ENCODE assay signal across 10 cellular contexts in the genomic region with DNA sequence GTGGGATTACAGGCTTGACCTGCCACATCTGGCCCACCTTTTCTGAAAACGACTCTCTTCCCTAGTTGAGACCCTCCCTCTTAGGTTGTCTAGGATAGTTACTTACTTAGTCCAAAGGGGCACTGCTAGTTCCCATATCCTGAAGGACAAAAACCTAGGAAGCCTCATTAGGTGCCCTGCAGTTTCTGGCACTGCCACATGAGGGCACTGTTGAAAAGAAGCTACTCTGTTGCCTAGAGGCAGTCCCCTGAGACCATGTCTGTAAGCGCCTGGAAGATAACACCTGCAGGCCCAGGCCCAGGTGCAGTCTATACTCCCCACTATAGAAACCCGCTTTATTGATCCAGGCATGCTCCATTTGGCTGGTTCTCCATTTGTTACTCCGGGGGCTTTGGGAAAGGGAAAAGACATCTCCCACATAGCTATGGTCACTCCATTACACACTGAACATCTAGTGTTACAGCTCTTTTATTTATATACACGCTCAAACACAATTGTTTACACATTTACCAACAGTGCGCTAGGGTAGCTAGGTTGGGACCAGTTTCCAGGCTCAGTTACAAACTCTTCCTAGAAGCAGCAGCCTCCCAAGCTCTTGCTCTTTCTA.
DNase-seq lines count a peak whose midpoint lies in the region; ATAC-seq and TF ChIP-seq lines count a peak whose summit lies in the region.
"Had no signal": no experiment of that assay in that cellular context is flagged by ENCODE, and none has a peak within 500 bp of the region (broad histone marks: within the 10 kb centered on the region; RNA-seq: fewer than 3 reads in every experiment).

No MANE protein-coding gene starts in this region.

- no peak overlapping the region for H3K4me2 ChIP-seq in Loucy (ENCODE audit: low read depth, low read length, poor library complexity, severe bottlenecking)
- H3K4me2 ChIP-seq: BLaER1 treated with 17β-estradiol and CSF1 and Interleukin-3, amounts not matched to agents 10 nM and 100 nM had no signal

- H3K4me3 Mint-ChIP-seq in activated CD4-positive, alpha-beta memory T cell treated with anti-CD3 and anti-CD28 coated beads for 36 hours: peak overlapping the region; percentile 16

- H3K79me2 ChIP-seq in Loucy (ENCODE audit: insufficient read depth, low read length): no peaks in the 10 kb centered on the region

- DNase-seq in NCI-H1417 (lab: John Stamatoyannopoulos, UW) (peak in 2 of 3 experiments; percentile 27 to 88), NCI-H1417 treated with DMSO at 0.1 percent for 48 hours (lab: John Stamatoyannopoulos, UW) (no peak), iPS DF 6.9 (ENCODE audit: low read depth, low spot score) (peak; percentile 64), sciatic nerve (ENCODE audit: low spot score) (no peak)
- DNase-seq in activated CD4-positive, alpha-beta memory T cell treated with anti-CD3 and anti-CD28 coated beads for 36 hours: peak; percentile 57

- POLR2A ChIA-PET in activated CD4-positive, alpha-beta memory T cell treated with anti-CD3 and anti-CD28 coated beads for 36 hours (lab: Charles Lee): no interaction called here

- no peaks in the 10 kb centered on the region for H3K4me1 ChIP-seq in Loucy (ENCODE audit: insufficient read depth, low read length, poor library complexity, severe bottlenecking)
- no peaks in the 10 kb centered on the region for H3K4me1 ChIP-seq in iPS DF 6.9 (ENCODE audit: control insufficient read depth, insufficient read depth, low read length)

- H3K27ac ChIP-seq in iPS DF 6.9 (ENCODE audit: low read length): no peak overlapping the region
- H3K27ac ChIP-seq: BLaER1 treated with 17β-estradiol and CSF1 and Interleukin-3, amounts not matched to agents 10 nM and 100 nM; ovary had no signal

- CTCF ChIA-PET in activated CD4-positive, alpha-beta memory T cell treated with anti-CD3 and anti-CD28 coated beads for 36 hours (lab: Charles Lee): interaction anchor here (0.6 to 2.3 kb wide), 10 partner anchors 9 to 174 kb away, joined by 3 to 17 read pairs (median 4); no protein-coding TSS in a partner anchor

- H3K4me1 Mint-ChIP-seq in activated CD4-positive, alpha-beta memory T cell treated with anti-CD3 and anti-CD28 coated beads for 36 hours (ENCODE audit: low read depth): no peaks in the 10 kb centered on the region

- H3K27me3 ChIP-seq in Loucy (ENCODE audit: insufficient read depth, low read length, poor library complexity, severe bottlenecking): no peaks in the 10 kb centered on the region
- no peaks in the 10 kb centered on the region for H3K27me3 ChIP-seq in iPS DF 6.9 (ENCODE audit: control insufficient read depth, insufficient read depth, low read length)
- H3K27me3 ChIP-seq: BLaER1 treated with 17β-estradiol and CSF1 and Interleukin-3, amounts not matched to agents 10 nM and 100 nM; ovary had no signal

- H3K36me3 Mint-ChIP-seq in activated CD4-positive, alpha-beta memory T cell treated with anti-CD3 and anti-CD28 coated beads for 36 hours: no peaks in the 10 kb centered on the region

- peaks cover 9% of the 10 kb centered on the region for H3K9me3 Mint-ChIP-seq in activated CD4-positive, alpha-beta memory T cell treated with anti-CD3 and anti-CD28 coated beads for 36 hours

- H3K9me3 ChIP-seq in Loucy (ENCODE audit: insufficient read depth, low read depth, low read length) (no peaks in the 10 kb centered on the region), iPS DF 6.9 (ENCODE audit: control insufficient read depth, insufficient read depth, low read length) (no peaks in the 10 kb centered on the region)
- H3K9me3 ChIP-seq: ovary had no signal

- no peak overlapping the region for H3K27ac Mint-ChIP-seq in activated CD4-positive, alpha-beta memory T cell treated with anti-CD3 and anti-CD28 coated beads for 36 hours

- H3K9me2 ChIP-seq in Loucy (replicated peaks; ENCODE audit: low read depth, low read length): no peaks in the 10 kb centered on the region

- H3K4me3 ChIP-seq in Loucy (ENCODE audit: low read length, poor library complexity, severe bottlenecking): no peak overlapping the region
- H3K4me3 ChIP-seq in iPS DF 6.9 (ENCODE audit: low read length): no peak overlapping the region
- H3K4me3 ChIP-seq: BLaER1 treated with 17β-estradiol and CSF1 and Interleukin-3, amounts not matched to agents 10 nM and 100 nM; ovary had no signal

- intact Hi-C loops in activated CD4-positive, alpha-beta memory T cell treated with anti-CD3 and anti-CD28 coated beads for 36 hours (cut with micrococcal nuclease): loop anchor here (1.0 kb wide), 1 partner anchor 172 kb away; no protein-coding TSS in a partner anchor
- intact Hi-C loops in sciatic nerve (cut with DNase I): no loop called here

- H3K9ac ChIP-seq in Loucy (ENCODE audit: low read depth, low read length, poor library complexity, severe bottlenecking): no peak overlapping the region
- H3K9ac ChIP-seq: BLaER1 treated with 17β-estradiol and CSF1 and Interleukin-3, amounts not matched to agents 10 nM and 100 nM had no signal

- no peak overlapping the region for H2AFZ ChIP-seq in Loucy (ENCODE audit: low read length)

- no peak for ATAC-seq in GM21390 (IDR thresholded peaks at IDR 0.05; ENCODE audit: unreplicated experiment)
- ATAC-seq in HG03521 (IDR thresholded peaks at IDR 0.05; ENCODE audit: unreplicated experiment): no peak
- ATAC-seq in sciatic nerve: no peak

- peaks cover 6% of the 10 kb centered on the region for H3K27me3 Mint-ChIP-seq in activated CD4-positive, alpha-beta memory T cell treated with anti-CD3 and anti-CD28 coated beads for 36 hours

- no peaks in the 10 kb centered on the region for H4K20me1 ChIP-seq in Loucy (ENCODE audit: insufficient read depth, low read length, poor library complexity, severe bottlenecking)
- H4K20me1 ChIP-seq: BLaER1 treated with 17β-estradiol and CSF1 and Interleukin-3, amounts not matched to agents 10 nM and 100 nM had no signal

- H3K36me3 ChIP-seq in Loucy (ENCODE audit: insufficient read depth, low read length): no peaks in the 10 kb centered on the region
- H3K36me3 ChIP-seq in iPS DF 6.9 (ENCODE audit: control insufficient read depth, insufficient read depth, low read length): no peaks in the 10 kb centered on the region
- H3K36me3 ChIP-seq: BLaER1 treated with 17β-estradiol and CSF1 and Interleukin-3, amounts not matched to agents 10 nM and 100 nM; ovary had no signal

- 0 out of 2 replicates have a peak, but pooled peaks cover 4% of the 10 kb centered on the region for H3F3A ChIP-seq in Loucy (ENCODE audit: low read depth)

- no CpG with 5 or more reads among the region's 6 CpGs for whole genome bisulfite sequencing in iPS DF 6.9 (ENCODE audit: insufficient coverage, insufficient read length)

- peak; percentile 86 for TF ChIP-seq CTCF in Loucy (conservative IDR thresholded peaks at IDR 0.05; ENCODE audit: low read length)

Comparison
In these comparisons a context has a peak if more than half of its experiments do, and no peak if none do; other contexts are left out.
1. DNase-seq: peak in NCI-H1417 (2 of 3), activated CD4-positive, alpha-beta memory T cell treated with anti-CD3 and anti-CD28 coated beads for 36 hours (single experiment) and iPS DF 6.9 (single experiment); none in NCI-H1417 treated with DMSO at 0.1 percent for 48 hours (single experiment) and sciatic nerve (single experiment).